8 cellular contexts compared by ENCODE assay signal in the genomic region with DNA sequence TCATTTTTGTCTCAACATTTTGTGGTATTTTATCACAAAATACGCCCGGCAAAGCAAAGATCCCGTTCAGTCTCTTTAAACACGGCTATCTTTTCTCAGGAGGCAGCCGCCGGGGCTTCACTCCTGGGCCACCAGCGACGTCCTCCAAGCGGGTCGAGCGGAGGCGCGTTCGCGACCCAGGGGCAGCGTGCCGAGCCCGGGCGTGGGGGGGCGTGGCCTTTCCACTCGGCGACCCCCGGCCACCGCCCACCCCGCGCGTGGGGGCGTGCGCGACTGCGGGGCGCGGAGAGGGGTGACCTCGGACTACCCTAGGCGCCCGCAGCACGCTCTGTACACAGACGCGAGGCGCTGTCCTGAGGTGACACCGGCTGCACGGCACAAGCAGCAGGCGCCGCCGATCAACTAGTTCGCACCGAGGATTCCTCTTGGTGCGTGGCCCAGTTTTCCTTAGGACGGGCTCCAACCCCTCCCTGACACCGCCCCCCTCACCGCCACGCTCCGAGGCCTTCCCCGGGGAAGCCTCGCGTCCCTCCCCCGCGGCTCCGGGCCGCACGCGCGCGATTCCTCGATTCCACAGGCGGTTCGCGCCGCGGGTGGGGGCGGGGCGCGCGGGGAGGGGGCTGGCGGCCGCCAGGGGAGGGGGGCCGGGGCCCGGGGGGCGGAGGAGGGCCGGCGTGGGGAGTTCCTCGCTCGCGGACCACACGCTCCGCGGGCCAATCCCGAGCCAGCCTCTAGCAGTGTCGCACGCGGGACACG. TPM values are rescaled to one million over a fixed set of nuclear protein-coding genes. Genes with fewer than 3 reads are reported as not detected.
A peak's percentile ranks its signal among the peaks of the same experiment; 100 is the strongest.
DNase-seq lines count a peak whose midpoint lies in the region; ATAC-seq and TF ChIP-seq lines count a peak whose summit lies in the region.

No MANE protein-coding gene starts in this region.

- peak overlapping the region; percentile 79 to 98 for H3K27ac ChIP-seq in coronary artery
- H3K27ac ChIP-seq in left lung = peak overlapping the region; percentile 89 to 97

- TF ChIP-seq CTCF in GM06990 (IDR thresholded peaks at IDR 0.05; ENCODE audit: insufficient read depth, low read length, poor library complexity, severe bottlenecking) = no peak
- TF ChIP-seq CTCF in coronary artery (IDR thresholded peaks at IDR 0.05) = no peak
- no peak for TF ChIP-seq CTCF in left lung (IDR thresholded peaks at IDR 0.05)

- H3K36me3 ChIP-seq in GM06990 (ENCODE audit: control insufficient read depth, insufficient read depth, low read length) = no peaks in the 10 kb centered on the region
- no peaks in the 10 kb centered on the region for H3K36me3 ChIP-seq in left lung

- DNase-seq in GM06990 (ENCODE audit: extremely low read depth, insufficient read length) (peak; percentile 73), HCEC 1CT (peak; percentile 63), NCI-H1105 (lab: John Stamatoyannopoulos, UW) (peak; percentile 48), coronary artery (ENCODE audit: low spot score) (peak; percentile 81), left lung (peak in 1 of 2 donors; percentile 80)
- DNase-seq in activated CD4-positive, CD25-positive, alpha-beta regulatory T cell (lab: John Stamatoyannopoulos, UW) = peak; percentile 28 to 51 (median 41)
- peak in 2 of 3 donors; percentile 19 to 44 for DNase-seq in stimulated activated CD4-positive, alpha-beta T cell treated with anti-CD3 and anti-CD28 coated beads, TNF-alpha, amount 100 ng/mL, for 1 hour (ENCODE audit: low read depth in 3 of 3, low spot score in 1 of 3)

- H3K9me3 ChIP-seq in left lung = no peaks in the 10 kb centered on the region

- H3K4me3 ChIP-seq in GM06990 (replicated peaks; ENCODE audit: low read depth, low read length) (peak overlapping the region; percentile 68), coronary artery (peak overlapping the region; percentile 86), left lung (peak overlapping the region; percentile 86 to 92)

- intact Hi-C loops in left lung (cut with DNase I) = no loop called here

- ATAC-seq in left lung (peak; percentile 8), GM18873 (IDR thresholded peaks at IDR 0.05; ENCODE audit: low FRiP score, unreplicated experiment) (no peak)

- H3K27me3 ChIP-seq in GM06990 (replicated peaks; ENCODE audit: control insufficient read depth, insufficient read depth, low read length) = no peaks in the 10 kb centered on the region
- H3K27me3 ChIP-seq in left lung = no peaks in the 10 kb centered on the region

- H3K4me1 ChIP-seq in left lung = peaks cover 4 to 36% of the 10 kb centered on the region in 2 donors

RNA-seq across cellular contexts. Expression of gene JARID2, which starts 1.1 kb away (rescaled TPM):
- 10 to 100 TPM; 10.2 to 14.5 TPM for total RNA-seq in left lung
